Comparison of ENCODE assay signal across 25 cellular contexts in the genomic region with DNA sequence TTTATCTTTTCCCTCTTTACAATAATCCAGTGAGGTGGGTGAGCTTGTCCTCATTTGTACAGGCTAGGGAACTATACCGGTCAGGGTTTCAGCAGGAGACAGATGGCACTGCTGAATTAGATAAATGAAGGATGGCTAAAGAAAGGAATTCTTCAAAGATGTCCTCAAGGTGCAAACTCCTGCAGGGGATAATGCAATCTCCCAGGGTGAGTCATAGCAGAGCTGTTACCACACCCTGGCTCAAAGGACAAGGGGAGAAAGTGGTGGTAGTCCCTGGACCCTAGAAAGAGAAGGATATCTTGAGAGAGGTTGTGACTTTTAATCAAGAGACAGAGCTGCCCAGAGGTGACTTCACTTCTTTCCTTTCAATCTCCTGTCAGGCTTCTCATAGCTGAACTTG.
DNase-seq lines count a peak whose midpoint lies in the region; ATAC-seq and TF ChIP-seq lines count a peak whose summit lies in the region.
"Had no signal": no experiment of that assay in that cellular context is flagged by ENCODE, and none has a peak within 500 bp of the region (broad histone marks: within the 10 kb centered on the region; RNA-seq: fewer than 3 reads in every experiment).

No MANE protein-coding gene starts in this region.

- H3K4ac ChIP-seq in IMR-90 (ENCODE audit: low read depth, low read length), result no peak overlapping the region

- H3K14ac ChIP-seq in IMR-90 (replicated peaks; ENCODE audit: low read depth, low read length), result no peak overlapping the region

- H3K23ac ChIP-seq in IMR-90 (ENCODE audit: low read depth, low read length), result no peak overlapping the region

- H3K9me3 ChIP-seq in IMR-90 (ENCODE audit: control insufficient read depth, insufficient read depth, low read length) (peaks cover 2% of the 10 kb centered on the region), mammary epithelial cell (replicated peaks; ENCODE audit: insufficient read depth, low read length) (peaks cover 2% of the 10 kb centered on the region), neural progenitor cell (ENCODE audit: low read depth) (no peaks in the 10 kb centered on the region)
- H3K9me3 ChIP-seq in CD4-positive, alpha-beta T cell (ENCODE audit: control insufficient read depth, low read length), result no peaks in the 10 kb centered on the region

- H3K27me3 Mint-ChIP-seq in neural progenitor cell (ENCODE audit: insufficient read depth, low read depth), result peaks cover 2% of the 10 kb centered on the region
- peaks cover 12% of the 10 kb centered on the region for H3K27me3 Mint-ChIP-seq in CD4-positive, alpha-beta T cell
- H3K27me3 Mint-ChIP-seq: activated naive CD8-positive, alpha-beta T cell treated with anti-CD3 and anti-CD28 coated beads, Interleukin-2, amount 50 U/mL, for 24 hours; brain had no signal

- H2BK20ac ChIP-seq in IMR-90 (ENCODE audit: low read depth, low read length), result 0 out of 2 replicates have a peak overlapping the region, but pooled peaks have one; percentile 24

- H3K4me2 ChIP-seq in IMR-90 (ENCODE audit: low read depth, low read length) (no peak overlapping the region), mammary epithelial cell (ENCODE audit: insufficient read depth, low read depth, low read length) (no peak overlapping the region), neural progenitor cell (no peak overlapping the region)

- CTCF ChIA-PET in IMR-90 (lab: Yijun Ruan, JAX), result no interaction called here
- CTCF ChIA-PET in mammary epithelial cell (lab: Charles Lee; ENCODE audit: low non-redundant PET), result interaction anchor here (0.5 kb wide), 1 partner anchor 177 kb away, joined by 3 read pairs; no protein-coding TSS in a partner anchor
- CTCF ChIA-PET in CD4-positive, alpha-beta T cell (lab: Charles Lee), result no interaction called here

- no CpG with 5 or more reads among the region's 1 CpG for WGBS in IMR-90 (ENCODE audit: extremely low coverage in 2 of 2, insufficient read length in 1 of 2), 2 experiments
- 0% methylated on average over 1 of the region's 1 CpG for WGBS in mammary epithelial cell (ENCODE audit: low coverage, missing lambda C conversion rate)

- H3K18ac ChIP-seq in IMR-90 (ENCODE audit: low read depth, low read length), result no peak overlapping the region

- H2BK5ac ChIP-seq in IMR-90 (ENCODE audit: low read depth, low read length, poor library complexity, severe bottlenecking), result no peak overlapping the region

- peaks cover 13% of the 10 kb centered on the region for H3K4me1 Mint-ChIP-seq in neural progenitor cell
- no peaks in the 10 kb centered on the region for H3K4me1 Mint-ChIP-seq in CD4-positive, alpha-beta T cell (ENCODE audit: low read depth)
- H3K4me1 Mint-ChIP-seq: activated naive CD8-positive, alpha-beta T cell treated with anti-CD3 and anti-CD28 coated beads, Interleukin-2, amount 50 U/mL, for 24 hours; naive thymus-derived CD4-positive, alpha-beta T cell; stimulated activated naive CD8-positive, alpha-beta T cell treated with anti-CD3 and anti-CD28 coated beads, Interleukin-15, amount 100 ng/mL, for 72 hours had no signal

- peaks cover 23% of the 10 kb centered on the region for H3K9me3 Mint-ChIP-seq in neural progenitor cell
- no peaks in the 10 kb centered on the region for H3K9me3 Mint-ChIP-seq in CD4-positive, alpha-beta T cell
- H3K9me3 Mint-ChIP-seq: activated naive CD8-positive, alpha-beta T cell treated with anti-CD3 and anti-CD28 coated beads, Interleukin-2, amount 50 U/mL, for 24 hours; stimulated activated naive CD8-positive, alpha-beta T cell treated with anti-CD3 and anti-CD28 coated beads, Interleukin-15, amount 100 ng/mL, for 72 hours had no signal

- peaks cover 2% of the 10 kb centered on the region for H3K36me3 Mint-ChIP-seq in neural progenitor cell
- no peaks in the 10 kb centered on the region for H3K36me3 Mint-ChIP-seq in CD4-positive, alpha-beta T cell (ENCODE audit: low read depth)
- H3K36me3 Mint-ChIP-seq: naive thymus-derived CD4-positive, alpha-beta T cell had no signal

- no peak for TF ChIP-seq POLR2A in IMR-90 (IDR thresholded peaks at IDR 0.05; ENCODE audit: low read depth, low read length)

- H3K9ac ChIP-seq in IMR-90 (ENCODE audit: low read depth, low read length) (no peak overlapping the region), mammary epithelial cell (ENCODE audit: insufficient read depth, low read length) (no peak overlapping the region), neural progenitor cell (no peak overlapping the region)

- DNase-seq in ELR (ENCODE audit: low read depth), result peak; percentile 46
- no peak for DNase-seq in IMR-90
- DNase-seq in mammary epithelial cell, result peak; percentile 53
- no peak for DNase-seq in neural progenitor cell (ENCODE audit: low spot score)
- DNase-seq in stimulated activated CD8-positive, alpha-beta memory T cell treated with anti-CD3 and anti-CD28 coated beads, Interleukin-4, amount 100 ng/mL, for 48 hours, result no peak
- DNase-seq in HT-29 (ENCODE audit: low spot score), result no peak
- no peak for DNase-seq in CD4-positive, alpha-beta T cell
- no peak for DNase-seq in NCI-H1930 (lab: John Stamatoyannopoulos, UW)
- DNase-seq: activated CD4-positive, alpha-beta T cell treated with anti-CD3 and anti-CD28 coated beads, Interleukin-2, amount 50 U/mL, for 48 hours; activated CD4-positive, CD25-positive, alpha-beta regulatory T cell; activated gamma-delta T cell; activated naive CD8-positive, alpha-beta T cell treated with anti-CD3 and anti-CD28 coated beads, Interleukin-2, amount 50 U/mL, for 24 hours; AML-193; HCEC 1CT; Kasumi-1; left colon; naive thymus-derived CD4-positive, alpha-beta T cell; NCI-H1092; NCI-H2081; NCI-H446; stimulated activated CD4-positive, alpha-beta T cell treated with anti-CD3 and anti-CD28 coated beads, Interleukin-4, amount 100 ng/mL, for 4 hours; stimulated activated naive CD8-positive, alpha-beta T cell treated with anti-CD3 and anti-CD28 coated beads, Interleukin-15, amount 100 ng/mL, for 72 hours; tibial artery had no signal

- peaks cover 5% of the 10 kb centered on the region; the same call in 1 of the 2 replicates for H3K9me1 ChIP-seq in IMR-90 (ENCODE audit: insufficient read depth, low read length)

- in situ Hi-C loops in IMR-90 (cut with MboI; ENCODE audit: low sequenced_read_pairs) (no loop called here), mammary epithelial cell (cut with MboI; ENCODE audit: low sequenced_read_pairs in 2 of 2) (no loop called here)

- H3K4me1 ChIP-seq in IMR-90 (ENCODE audit: control insufficient read depth, insufficient read depth, low read length) (no peaks in the 10 kb centered on the region), mammary epithelial cell (ENCODE audit: insufficient read depth, low read length) (peaks cover 10% of the 10 kb centered on the region), neural progenitor cell (no peaks in the 10 kb centered on the region)
- H3K4me1 ChIP-seq: tibial artery had no signal

- H3K27me3 ChIP-seq in IMR-90 (ENCODE audit: control insufficient read depth, insufficient read depth, low read length) (no peaks in the 10 kb centered on the region), mammary epithelial cell (ENCODE audit: insufficient read depth, low read length) (no peaks in the 10 kb centered on the region), neural progenitor cell (no peaks in the 10 kb centered on the region)
- H3K27me3 ChIP-seq in CD4-positive, alpha-beta T cell (ENCODE audit: control insufficient read depth, insufficient read depth, low read length), result no peaks in the 10 kb centered on the region
- H3K27me3 ChIP-seq: tibial artery had no signal

- no TSS peak for BruUV-seq in IMR-90 (replicated peaks; lab: Mats Ljungman, UMichigan)
- no TSS peak for BruUV-seq in mammary epithelial cell (replicated peaks; lab: Mats Ljungman, UMichigan)

- dilution Hi-C loops in IMR-90 (cut with HindIII; ENCODE audit: low sequenced_read_pairs, unreplicated experiment) (no loop called here), mammary epithelial cell (cut with HindIII; ENCODE audit: low sequenced_read_pairs) (no loop called here)

- peak overlapping the region; percentile 82 for H2AK9ac ChIP-seq in IMR-90 (replicated peaks; ENCODE audit: low read depth, low read length, poor library complexity)

- no peak overlapping the region for H4K5ac ChIP-seq in IMR-90 (ENCODE audit: low read depth, low read length)

- H3K27ac ChIP-seq in IMR-90 (ENCODE audit: insufficient read depth, low read length), result no peak overlapping the region
- no peak overlapping the region for H3K27ac ChIP-seq in mammary epithelial cell (ENCODE audit: insufficient read depth, low read depth, low read length)
- no peak overlapping the region for H3K27ac ChIP-seq in neural progenitor cell
- no peak overlapping the region for H3K27ac ChIP-seq in CD4-positive, alpha-beta T cell (ENCODE audit: low read depth, low read length)
- H3K27ac ChIP-seq: coronary artery, tibial artery had no signal

- H3K79me2 ChIP-seq in mammary epithelial cell (ENCODE audit: insufficient read depth, low read length) (no peaks in the 10 kb centered on the region), neural progenitor cell (ENCODE audit: low read depth) (no peaks in the 10 kb centered on the region)

- no peak overlapping the region for H2AK5ac ChIP-seq in IMR-90 (ENCODE audit: low read depth, low read length)

- H2AFZ ChIP-seq in IMR-90 (replicated peaks; ENCODE audit: low read length, poor library complexity) (peak overlapping the region; percentile 43), mammary epithelial cell (ENCODE audit: low read depth, low read length) (peak overlapping the region; percentile 4), neural progenitor cell (replicated peaks) (no peak overlapping the region)

- H3K36me3 ChIP-seq in IMR-90 (ENCODE audit: control insufficient read depth, insufficient read depth, low read length) (no peaks in the 10 kb centered on the region), mammary epithelial cell (ENCODE audit: insufficient read depth, low read length) (no peaks in the 10 kb centered on the region), neural progenitor cell (no peaks in the 10 kb centered on the region)
- H3K36me3 ChIP-seq: tibial artery had no signal

- H3K27ac Mint-ChIP-seq in neural progenitor cell, result peak overlapping the region; percentile 59
- H3K27ac Mint-ChIP-seq in CD4-positive, alpha-beta T cell, result no peak overlapping the region
- H3K27ac Mint-ChIP-seq: activated naive CD8-positive, alpha-beta T cell treated with anti-CD3 and anti-CD28 coated beads, Interleukin-2, amount 50 U/mL, for 24 hours; naive thymus-derived CD4-positive, alpha-beta T cell; stimulated activated naive CD8-positive, alpha-beta T cell treated with anti-CD3 and anti-CD28 coated beads, Interleukin-15, amount 100 ng/mL, for 72 hours had no signal

- no peak overlapping the region for H3K4me3 ChIP-seq in IMR-90 (ENCODE audit: insufficient read depth, low read depth, low read length)
- no peak overlapping the region for H3K4me3 ChIP-seq in mammary epithelial cell (replicated peaks in 1 of 3; ENCODE audit: insufficient read depth in 1 of 3, low read depth in 2 of 3, low read length in 3 of 3)
- H3K4me3 ChIP-seq in neural progenitor cell, result no peak overlapping the region
- H3K4me3 ChIP-seq: coronary artery, tibial artery had no signal

- H4K91ac ChIP-seq in IMR-90 (ENCODE audit: insufficient read depth, low read depth, low read length), result no peak overlapping the region

- intact Hi-C loops in IMR-90 (cut with micrococcal nuclease), result no loop called here
- intact Hi-C loops in mammary epithelial cell (cut with micrococcal nuclease), result loop anchor here (10.0 kb wide), 1 partner anchor 361 kb away; no protein-coding TSS in a partner anchor
- intact Hi-C loops in CD4-positive, alpha-beta T cell (cut with DNase I, micrococcal nuclease), result no loop called here

- H3K56ac ChIP-seq in IMR-90 (ENCODE audit: extremely low read depth, insufficient read depth, low read length), result no peak overlapping the region

- TF ChIP-seq CTCF in IMR-90 (conservative IDR thresholded peaks at IDR 0.05; ENCODE audit: low read depth, low read length) (no peak), mammary epithelial cell (conservative IDR thresholded peaks at IDR 0.05 in 1 of 2, IDR thresholded peaks at IDR 0.05 in 1 of 2; ENCODE audit: extremely low read depth in 1 of 2, insufficient read depth in 1 of 2, low read depth in 1 of 2, low read length in 2 of 2) (peak in 1 of 2 donors; percentile 28), neural progenitor cell (IDR thresholded peaks at IDR 0.05) (no peak)
- no peak for TF ChIP-seq CTCF in CD4-positive, alpha-beta T cell (IDR thresholded peaks at IDR 0.05)

- no peaks in the 10 kb centered on the region for H3K79me1 ChIP-seq in IMR-90 (ENCODE audit: low read depth in 1 of 2, low read length in 2 of 2)

- POLR2A ChIA-PET in IMR-90 (lab: Charles Lee; ENCODE audit: unreplicated experiment), result no interaction called here
- POLR2A ChIA-PET in CD4-positive, alpha-beta T cell (lab: Charles Lee), result no interaction called here

- TF ChIP-seq RAD21 in IMR-90 (IDR thresholded peaks at IDR 0.05; ENCODE audit: low read length), result no peak

- H2BK15ac ChIP-seq in IMR-90 (ENCODE audit: low read depth, low read length), result no peak overlapping the region

- H4K8ac ChIP-seq in IMR-90 (ENCODE audit: low read depth in 2 of 2, low read length in 2 of 2), result no peak overlapping the region

- H3K4me3 Mint-ChIP-seq in neural progenitor cell, result no peak overlapping the region
- H3K4me3 Mint-ChIP-seq in CD4-positive, alpha-beta T cell, result no peak overlapping the region
- H3K4me3 Mint-ChIP-seq: activated naive CD8-positive, alpha-beta T cell treated with anti-CD3 and anti-CD28 coated beads, Interleukin-2, amount 50 U/mL, for 24 hours; brain; naive thymus-derived CD4-positive, alpha-beta T cell; stimulated activated naive CD8-positive, alpha-beta T cell treated with anti-CD3 and anti-CD28 coated beads, Interleukin-15, amount 100 ng/mL, for 72 hours had no signal

- H4K20me1 ChIP-seq in IMR-90 (ENCODE audit: insufficient read depth, low read length), result no peaks in the 10 kb centered on the region
- no peaks in the 10 kb centered on the region for H4K20me1 ChIP-seq in mammary epithelial cell (ENCODE audit: insufficient read depth, low read length)
- no peaks in the 10 kb centered on the region for H4K20me1 ChIP-seq in neural progenitor cell (ENCODE audit: low read depth)

- H3F3A ChIP-seq in neural progenitor cell (ENCODE audit: low read depth), result no peaks in the 10 kb centered on the region

- H2BK120ac ChIP-seq in IMR-90 (ENCODE audit: low read depth, low read length), result no peak overlapping the region

- ATAC-seq in IMR-90 (ENCODE audit: low read depth), result no peak
- ATAC-seq in CD4-positive, alpha-beta T cell (ENCODE audit: poor library complexity), result no peak
- ATAC-seq: activated naive CD8-positive, alpha-beta T cell treated with anti-CD3 and anti-CD28 coated beads, Interleukin-2, amount 50 U/mL, for 24 hours; left colon; naive thymus-derived CD4-positive, alpha-beta T cell; stimulated activated naive CD8-positive, alpha-beta T cell treated with anti-CD3 and anti-CD28 coated beads, Interleukin-15, amount 100 ng/mL, for 72 hours had no signal

Comparison
In these comparisons a context has a peak if more than half of its experiments do, and no peak if none do; other contexts are left out.
1. DNase-seq: peak in ELR (single experiment) and mammary epithelial cell (single experiment); none in IMR-90 (single experiment), neural progenitor cell (single experiment), stimulated activated CD8-positive, alpha-beta memory T cell treated with anti-CD3 and anti-CD28 coated beads, Interleukin-4, amount 100 ng/mL, for 48 hours (single experiment), HT-29 (single experiment), CD4-positive, alpha-beta T cell (0 of 10) and NCI-H1930 (0 of 2).